Comparison of ENCODE assay signal across 1 cellular context in the genomic region with DNA sequence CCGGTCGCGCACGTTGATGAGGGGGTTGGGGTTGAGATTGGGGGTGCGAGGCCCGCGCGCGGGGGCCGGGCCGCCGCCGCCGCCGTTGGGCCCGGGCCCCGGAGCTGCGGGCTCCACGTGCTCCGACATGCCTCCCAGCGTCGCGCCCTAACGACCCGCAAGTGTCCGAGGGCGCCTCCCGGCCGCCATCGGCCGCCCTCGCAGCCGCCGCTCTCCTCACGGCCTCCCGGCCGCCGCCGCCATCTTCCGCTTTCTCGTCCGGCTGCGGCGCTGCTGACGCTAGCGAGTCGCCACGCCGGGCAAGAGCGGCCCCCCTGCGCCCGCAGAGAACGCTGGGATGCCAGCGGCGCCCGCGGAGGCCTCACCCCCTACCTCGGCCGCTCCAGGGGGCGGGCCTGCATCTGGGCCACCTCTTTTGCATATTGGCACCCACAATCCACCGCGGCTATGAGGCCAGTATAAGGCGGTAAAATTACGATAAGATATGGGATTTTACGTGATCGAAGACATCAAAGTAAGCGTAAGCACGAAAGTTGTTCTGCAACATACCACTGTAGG.
TF ChIP-seq lines count a peak whose summit lies in the region.

A gene (minus strand): TSS at position 256 of the 558 bp plus-strand sequence. CDS start 127 bp downstream, at position 129.

TF ChIP-seq in K562, 482 proteins besides CTCF, POLR2A, EP300 and RAD21 (continued from another document and continues in another):
- TF ChIP-seq ZNF830 (CRISPR knock-in tag; IDR thresholded peaks at IDR 0.05) (no peak), RHOXF2B (CRISPR knock-in tag; conservative IDR thresholded peaks at IDR 0.05) (no peak), SMAD2 (IDR thresholded peaks at IDR 0.05; ENCODE audit: low read depth, low read length) (no peak), SMARCC2 (IDR thresholded peaks at IDR 0.05; ENCODE audit: low read depth) (no peak), TAF9B (IDR thresholded peaks at IDR 0.05; ENCODE audit: partially characterized antibody) (no peak), HNRNPUL1 (IDR thresholded peaks at IDR 0.05; ENCODE audit: low read length) (no peak), PHF21A (IDR thresholded peaks at IDR 0.05; ENCODE audit: borderline replicate concordance, low read depth) (no peak), JUN (IDR thresholded peaks at IDR 0.05; ENCODE audit: borderline replicate concordance, low read depth, low read length) (no peak), JUN (CRISPR knock-in tag; IDR thresholded peaks at IDR 0.05; ENCODE audit: borderline replicate concordance) (no peak), ZNF77 (CRISPR knock-in tag; IDR thresholded peaks at IDR 0.05) (no peak), EZH2 (IDR thresholded peaks at IDR 0.05; ENCODE audit: borderline replicate concordance, low read depth, low read length) (no peak), ZNF121 (CRISPR knock-in tag; conservative IDR thresholded peaks at IDR 0.05) (no peak), MAZ (CRISPR knock-in tag; conservative IDR thresholded peaks at IDR 0.05 in 1 of 2, IDR thresholded peaks at IDR 0.05 in 1 of 2) (peak in 1 of 2 experiments; percentile 80; a peak in 1 of 4 replicates), ZNF668 (CRISPR knock-in tag; IDR thresholded peaks at IDR 0.05) (no peak), MAFK (IDR thresholded peaks at IDR 0.05; ENCODE audit: low read length) (no peak), ZNF24 (IDR thresholded peaks at IDR 0.05) (no peak), RBM25 (IDR thresholded peaks at IDR 0.05; ENCODE audit: low read depth, low read length, severe bottlenecking) (no peak), SP1 (CRISPR knock-in tag; IDR thresholded peaks at IDR 0.05) (no peak), ZNF436 (CRISPR knock-in tag; IDR thresholded peaks at IDR 0.05) (no peak), NFXL1 (CRISPR knock-in tag; IDR thresholded peaks at IDR 0.05) (no peak), RBFOX2 (IDR thresholded peaks at IDR 0.05; ENCODE audit: low read depth, low read length) (peak; percentile 95), KHSRP (IDR thresholded peaks at IDR 0.05) (no peak), DMBX1 (CRISPR knock-in tag; IDR thresholded peaks at IDR 0.05; ENCODE audit: borderline replicate concordance) (no peak), HLTF (IDR thresholded peaks at IDR 0.05) (no peak), RNF2 (IDR thresholded peaks at IDR 0.05) (no peak), ZNF239 (CRISPR knock-in tag; IDR thresholded peaks at IDR 0.05) (no peak), MED1 (CRISPR knock-in tag; IDR thresholded peaks at IDR 0.05; ENCODE audit: borderline replicate concordance) (no peak), ZNF778 (CRISPR knock-in tag; IDR thresholded peaks at IDR 0.05) (no peak), FOXJ3 (CRISPR knock-in tag; IDR thresholded peaks at IDR 0.05) (no peak), ZNF408 (CRISPR knock-in tag; IDR thresholded peaks at IDR 0.05; ENCODE audit: low read depth) (no peak)
- TF ChIP-seq, protein P1, sequence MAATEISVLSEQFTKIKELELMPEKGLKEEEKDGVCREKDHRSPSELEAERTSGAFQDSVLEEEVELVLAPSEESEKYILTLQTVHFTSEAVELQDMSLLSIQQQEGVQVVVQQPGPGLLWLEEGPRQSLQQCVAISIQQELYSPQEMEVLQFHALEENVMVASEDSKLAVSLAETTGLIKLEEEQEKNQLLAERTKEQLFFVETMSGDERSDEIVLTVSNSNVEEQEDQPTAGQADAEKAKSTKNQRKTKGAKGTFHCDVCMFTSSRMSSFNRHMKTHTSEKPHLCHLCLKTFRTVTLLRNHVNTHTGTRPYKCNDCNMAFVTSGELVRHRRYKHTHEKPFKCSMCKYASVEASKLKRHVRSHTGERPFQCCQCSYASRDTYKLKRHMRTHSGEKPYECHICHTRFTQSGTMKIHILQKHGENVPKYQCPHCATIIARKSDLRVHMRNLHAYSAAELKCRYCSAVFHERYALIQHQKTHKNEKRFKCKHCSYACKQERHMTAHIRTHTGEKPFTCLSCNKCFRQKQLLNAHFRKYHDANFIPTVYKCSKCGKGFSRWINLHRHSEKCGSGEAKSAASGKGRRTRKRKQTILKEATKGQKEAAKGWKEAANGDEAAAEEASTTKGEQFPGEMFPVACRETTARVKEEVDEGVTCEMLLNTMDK (IDR thresholded peaks at IDR 0.05; ENCODE audit: borderline replicate concordance, insufficient read depth, low read depth, low read length, poor library complexity, severe bottlenecking) = no peak
- TF ChIP-seq, protein P2, sequence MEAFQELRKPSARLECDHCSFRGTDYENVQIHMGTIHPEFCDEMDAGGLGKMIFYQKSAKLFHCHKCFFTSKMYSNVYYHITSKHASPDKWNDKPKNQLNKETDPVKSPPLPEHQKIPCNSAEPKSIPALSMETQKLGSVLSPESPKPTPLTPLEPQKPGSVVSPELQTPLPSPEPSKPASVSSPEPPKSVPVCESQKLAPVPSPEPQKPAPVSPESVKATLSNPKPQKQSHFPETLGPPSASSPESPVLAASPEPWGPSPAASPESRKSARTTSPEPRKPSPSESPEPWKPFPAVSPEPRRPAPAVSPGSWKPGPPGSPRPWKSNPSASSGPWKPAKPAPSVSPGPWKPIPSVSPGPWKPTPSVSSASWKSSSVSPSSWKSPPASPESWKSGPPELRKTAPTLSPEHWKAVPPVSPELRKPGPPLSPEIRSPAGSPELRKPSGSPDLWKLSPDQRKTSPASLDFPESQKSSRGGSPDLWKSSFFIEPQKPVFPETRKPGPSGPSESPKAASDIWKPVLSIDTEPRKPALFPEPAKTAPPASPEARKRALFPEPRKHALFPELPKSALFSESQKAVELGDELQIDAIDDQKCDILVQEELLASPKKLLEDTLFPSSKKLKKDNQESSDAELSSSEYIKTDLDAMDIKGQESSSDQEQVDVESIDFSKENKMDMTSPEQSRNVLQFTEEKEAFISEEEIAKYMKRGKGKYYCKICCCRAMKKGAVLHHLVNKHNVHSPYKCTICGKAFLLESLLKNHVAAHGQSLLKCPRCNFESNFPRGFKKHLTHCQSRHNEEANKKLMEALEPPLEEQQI (IDR thresholded peaks at IDR 0.05) = no peak
- TF ChIP-seq, protein P3, sequence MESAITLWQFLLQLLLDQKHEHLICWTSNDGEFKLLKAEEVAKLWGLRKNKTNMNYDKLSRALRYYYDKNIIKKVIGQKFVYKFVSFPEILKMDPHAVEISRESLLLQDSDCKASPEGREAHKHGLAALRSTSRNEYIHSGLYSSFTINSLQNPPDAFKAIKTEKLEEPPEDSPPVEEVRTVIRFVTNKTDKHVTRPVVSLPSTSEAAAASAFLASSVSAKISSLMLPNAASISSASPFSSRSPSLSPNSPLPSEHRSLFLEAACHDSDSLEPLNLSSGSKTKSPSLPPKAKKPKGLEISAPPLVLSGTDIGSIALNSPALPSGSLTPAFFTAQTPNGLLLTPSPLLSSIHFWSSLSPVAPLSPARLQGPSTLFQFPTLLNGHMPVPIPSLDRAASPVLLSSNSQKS (CRISPR knock-in tag; IDR thresholded peaks at IDR 0.05) = no peak
- TF ChIP-seq, protein P4, sequence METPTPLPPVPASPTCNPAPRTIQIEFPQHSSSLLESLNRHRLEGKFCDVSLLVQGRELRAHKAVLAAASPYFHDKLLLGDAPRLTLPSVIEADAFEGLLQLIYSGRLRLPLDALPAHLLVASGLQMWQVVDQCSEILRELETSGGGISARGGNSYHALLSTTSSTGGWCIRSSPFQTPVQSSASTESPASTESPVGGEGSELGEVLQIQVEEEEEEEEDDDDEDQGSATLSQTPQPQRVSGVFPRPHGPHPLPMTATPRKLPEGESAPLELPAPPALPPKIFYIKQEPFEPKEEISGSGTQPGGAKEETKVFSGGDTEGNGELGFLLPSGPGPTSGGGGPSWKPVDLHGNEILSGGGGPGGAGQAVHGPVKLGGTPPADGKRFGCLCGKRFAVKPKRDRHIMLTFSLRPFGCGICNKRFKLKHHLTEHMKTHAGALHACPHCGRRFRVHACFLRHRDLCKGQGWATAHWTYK (CRISPR knock-in tag; IDR thresholded peaks at IDR 0.05) = no peak
- TF ChIP-seq, protein P5, sequence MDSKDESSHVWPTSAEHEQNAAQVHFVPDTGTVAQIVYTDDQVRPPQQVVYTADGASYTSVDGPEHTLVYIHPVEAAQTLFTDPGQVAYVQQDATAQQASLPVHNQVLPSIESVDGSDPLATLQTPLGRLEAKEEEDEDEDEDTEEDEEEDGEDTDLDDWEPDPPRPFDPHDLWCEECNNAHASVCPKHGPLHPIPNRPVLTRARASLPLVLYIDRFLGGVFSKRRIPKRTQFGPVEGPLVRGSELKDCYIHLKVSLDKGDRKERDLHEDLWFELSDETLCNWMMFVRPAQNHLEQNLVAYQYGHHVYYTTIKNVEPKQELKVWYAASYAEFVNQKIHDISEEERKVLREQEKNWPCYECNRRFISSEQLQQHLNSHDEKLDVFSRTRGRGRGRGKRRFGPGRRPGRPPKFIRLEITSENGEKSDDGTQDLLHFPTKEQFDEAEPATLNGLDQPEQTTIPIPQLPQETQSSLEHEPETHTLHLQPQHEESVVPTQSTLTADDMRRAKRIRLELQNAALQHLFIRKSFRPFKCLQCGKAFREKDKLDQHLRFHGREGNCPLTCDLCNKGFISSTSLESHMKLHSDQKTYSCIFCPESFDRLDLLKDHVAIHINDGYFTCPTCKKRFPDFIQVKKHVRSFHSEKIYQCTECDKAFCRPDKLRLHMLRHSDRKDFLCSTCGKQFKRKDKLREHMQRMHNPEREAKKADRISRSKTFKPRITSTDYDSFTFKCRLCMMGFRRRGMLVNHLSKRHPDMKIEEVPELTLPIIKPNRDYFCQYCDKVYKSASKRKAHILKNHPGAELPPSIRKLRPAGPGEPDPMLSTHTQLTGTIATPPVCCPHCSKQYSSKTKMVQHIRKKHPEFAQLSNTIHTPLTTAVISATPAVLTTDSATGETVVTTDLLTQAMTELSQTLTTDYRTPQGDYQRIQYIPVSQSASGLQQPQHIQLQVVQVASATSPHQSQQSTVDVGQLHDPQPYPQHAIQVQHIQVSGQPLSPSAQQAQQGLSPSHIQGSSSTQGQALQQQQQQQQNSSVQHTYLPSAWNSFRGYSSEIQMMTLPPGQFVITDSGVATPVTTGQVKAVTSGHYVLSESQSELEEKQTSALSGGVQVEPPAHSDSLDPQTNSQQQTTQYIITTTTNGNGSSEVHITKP (IDR thresholded peaks at IDR 0.05; ENCODE audit: partially characterized antibody) = no peak
- TF ChIP-seq, protein P6, sequence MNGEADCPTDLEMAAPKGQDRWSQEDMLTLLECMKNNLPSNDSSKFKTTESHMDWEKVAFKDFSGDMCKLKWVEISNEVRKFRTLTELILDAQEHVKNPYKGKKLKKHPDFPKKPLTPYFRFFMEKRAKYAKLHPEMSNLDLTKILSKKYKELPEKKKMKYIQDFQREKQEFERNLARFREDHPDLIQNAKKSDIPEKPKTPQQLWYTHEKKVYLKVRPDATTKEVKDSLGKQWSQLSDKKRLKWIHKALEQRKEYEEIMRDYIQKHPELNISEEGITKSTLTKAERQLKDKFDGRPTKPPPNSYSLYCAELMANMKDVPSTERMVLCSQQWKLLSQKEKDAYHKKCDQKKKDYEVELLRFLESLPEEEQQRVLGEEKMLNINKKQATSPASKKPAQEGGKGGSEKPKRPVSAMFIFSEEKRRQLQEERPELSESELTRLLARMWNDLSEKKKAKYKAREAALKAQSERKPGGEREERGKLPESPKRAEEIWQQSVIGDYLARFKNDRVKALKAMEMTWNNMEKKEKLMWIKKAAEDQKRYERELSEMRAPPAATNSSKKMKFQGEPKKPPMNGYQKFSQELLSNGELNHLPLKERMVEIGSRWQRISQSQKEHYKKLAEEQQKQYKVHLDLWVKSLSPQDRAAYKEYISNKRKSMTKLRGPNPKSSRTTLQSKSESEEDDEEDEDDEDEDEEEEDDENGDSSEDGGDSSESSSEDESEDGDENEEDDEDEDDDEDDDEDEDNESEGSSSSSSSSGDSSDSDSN (IDR thresholded peaks at IDR 0.05; ENCODE audit: borderline replicate concordance in 1 of 2, low read depth in 2 of 2, low read length in 2 of 2) = no peak
- TF ChIP-seq, protein P7, sequence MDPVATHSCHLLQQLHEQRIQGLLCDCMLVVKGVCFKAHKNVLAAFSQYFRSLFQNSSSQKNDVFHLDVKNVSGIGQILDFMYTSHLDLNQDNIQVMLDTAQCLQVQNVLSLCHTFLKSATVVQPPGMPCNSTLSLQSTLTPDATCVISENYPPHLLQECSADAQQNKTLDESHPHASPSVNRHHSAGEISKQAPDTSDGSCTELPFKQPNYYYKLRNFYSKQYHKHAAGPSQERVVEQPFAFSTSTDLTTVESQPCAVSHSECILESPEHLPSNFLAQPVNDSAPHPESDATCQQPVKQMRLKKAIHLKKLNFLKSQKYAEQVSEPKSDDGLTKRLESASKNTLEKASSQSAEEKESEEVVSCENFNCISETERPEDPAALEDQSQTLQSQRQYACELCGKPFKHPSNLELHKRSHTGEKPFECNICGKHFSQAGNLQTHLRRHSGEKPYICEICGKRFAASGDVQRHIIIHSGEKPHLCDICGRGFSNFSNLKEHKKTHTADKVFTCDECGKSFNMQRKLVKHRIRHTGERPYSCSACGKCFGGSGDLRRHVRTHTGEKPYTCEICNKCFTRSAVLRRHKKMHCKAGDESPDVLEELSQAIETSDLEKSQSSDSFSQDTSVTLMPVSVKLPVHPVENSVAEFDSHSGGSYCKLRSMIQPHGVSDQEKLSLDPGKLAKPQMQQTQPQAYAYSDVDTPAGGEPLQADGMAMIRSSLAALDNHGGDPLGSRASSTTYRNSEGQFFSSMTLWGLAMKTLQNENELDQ (CRISPR knock-in tag; IDR thresholded peaks at IDR 0.05; ENCODE audit: borderline replicate concordance) = no peak
- TF ChIP-seq, protein P8, sequence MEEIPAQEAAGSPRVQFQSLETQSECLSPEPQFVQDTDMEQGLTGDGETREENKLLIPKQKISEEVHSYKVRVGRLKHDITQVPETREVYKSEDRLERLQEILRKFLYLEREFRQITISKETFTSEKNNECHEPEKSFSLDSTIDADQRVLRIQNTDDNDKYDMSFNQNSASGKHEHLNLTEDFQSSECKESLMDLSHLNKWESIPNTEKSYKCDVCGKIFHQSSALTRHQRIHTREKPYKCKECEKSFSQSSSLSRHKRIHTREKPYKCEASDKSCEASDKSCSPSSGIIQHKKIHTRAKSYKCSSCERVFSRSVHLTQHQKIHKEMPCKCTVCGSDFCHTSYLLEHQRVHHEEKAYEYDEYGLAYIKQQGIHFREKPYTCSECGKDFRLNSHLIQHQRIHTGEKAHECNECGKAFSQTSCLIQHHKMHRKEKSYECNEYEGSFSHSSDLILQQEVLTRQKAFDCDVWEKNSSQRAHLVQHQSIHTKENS (CRISPR knock-in tag; IDR thresholded peaks at IDR 0.05) = no peak
- TF ChIP-seq, protein P9, sequence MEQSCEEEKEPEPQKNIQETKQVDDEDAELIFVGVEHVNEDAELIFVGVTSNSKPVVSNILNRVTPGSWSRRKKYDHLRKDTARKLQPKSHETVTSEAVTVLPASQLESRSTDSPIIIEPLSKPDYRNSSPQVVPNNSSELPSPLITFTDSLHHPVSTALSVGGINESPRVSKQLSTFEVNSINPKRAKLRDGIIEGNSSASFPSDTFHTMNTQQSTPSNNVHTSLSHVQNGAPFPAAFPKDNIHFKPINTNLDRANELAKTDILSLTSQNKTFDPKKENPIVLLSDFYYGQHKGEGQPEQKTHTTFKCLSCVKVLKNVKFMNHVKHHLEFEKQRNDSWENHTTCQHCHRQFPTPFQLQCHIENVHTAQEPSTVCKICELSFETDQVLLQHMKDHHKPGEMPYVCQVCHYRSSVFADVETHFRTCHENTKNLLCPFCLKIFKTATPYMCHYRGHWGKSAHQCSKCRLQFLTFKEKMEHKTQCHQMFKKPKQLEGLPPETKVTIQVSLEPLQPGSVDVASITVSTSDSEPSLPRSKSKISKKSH (CRISPR knock-in tag; IDR thresholded peaks at IDR 0.05) = no peak
